Comparison of ENCODE assay signal across 8 cellular contexts in genomic region chr4:106315476-106315967, GRCh38. TPM values are rescaled to one million over a fixed set of nuclear protein-coding genes. Genes with fewer than 3 reads are reported as not detected.
DNase-seq lines count a peak whose midpoint lies in the region; ATAC-seq and TF ChIP-seq lines count a peak whose summit lies in the region.

No MANE protein-coding gene starts in this region.

- TF ChIP-seq CTCF in BJ (IDR thresholded peaks at IDR 0.05; ENCODE audit: insufficient read depth, low read depth, low read length) (no peak), PC-9 (conservative IDR thresholded peaks at IDR 0.05) (no peak), coronary artery (IDR thresholded peaks at IDR 0.05) (no peak), thyroid gland (IDR thresholded peaks at IDR 0.05) (no peak)

- H2AFZ ChIP-seq in PC-9 = peak overlapping the region; percentile 94

- peaks cover 12% of the 10 kb centered on the region; the same call in 1 of the 2 replicates for H3F3A ChIP-seq in PC-9 (ENCODE audit: insufficient read depth, low read depth)

- H3K9me2 ChIP-seq in PC-9 (ENCODE audit: insufficient read depth) = no peaks in the 10 kb centered on the region

- ATAC-seq in GM18868 (IDR thresholded peaks at IDR 0.05; ENCODE audit: unreplicated experiment) = peak; percentile 21
- ATAC-seq in HG03097 (IDR thresholded peaks at IDR 0.05; ENCODE audit: low FRiP score, unreplicated experiment) = peak; percentile 26

- no peaks in the 10 kb centered on the region for H4K20me1 ChIP-seq in PC-9 (ENCODE audit: insufficient read depth)

- TSS peak; percentile 86 for BruUV-seq in PC-9 (replicated peaks; lab: Mats Ljungman, UMichigan)

- H3K9me3 ChIP-seq in PC-9 (ENCODE audit: insufficient read depth, low read depth) = no peaks in the 10 kb centered on the region
- H3K9me3 ChIP-seq in mononuclear cell (ENCODE audit: low read depth, low read length) = no peaks in the 10 kb centered on the region
- H3K9me3 ChIP-seq in thyroid gland = no peaks in the 10 kb centered on the region

- POLR2A ChIA-PET in BJ (lab: Charles Lee) = interaction anchor here (0.7 kb wide), 2 partner anchors 23 to 221 kb away, joined by 4 to 6 read pairs; no protein-coding TSS in a partner anchor
- POLR2A ChIA-PET in PC-9 (lab: Charles Lee; ENCODE audit: unreplicated experiment) = interaction anchor here (0.5 kb wide), 1 partner anchor 42 kb away, joined by 3 read pairs; no protein-coding TSS in a partner anchor

- TF ChIP-seq POLR2A in thyroid gland (IDR thresholded peaks at IDR 0.05) = no peak

- peaks cover 66% of the 10 kb centered on the region for H3K79me2 ChIP-seq in PC-9 (ENCODE audit: low read depth)

- H3K4me2 ChIP-seq in PC-9 = peak overlapping the region; percentile 95

- H3K4me3 ChIP-seq in BJ (ENCODE audit: low read depth, low read length) (peak overlapping the region; percentile 78), PC-9 (peak overlapping the region; percentile 98), coronary artery (peak overlapping the region; percentile 88), mononuclear cell (ENCODE audit: low read length) (peak overlapping the region; percentile 79), thyroid gland (replicated peaks in 1 of 3) (peak overlapping the region; percentile 38 to 68 (median 58))

- CTCF ChIA-PET in BJ (lab: Yijun Ruan, JAX) (interaction anchor here (0.8 to 1.1 kb wide), 3 partner anchors 11 to 49 kb away, joined by 3 read pairs; no protein-coding TSS in a partner anchor), PC-9 (lab: Charles Lee) (no interaction called here)

- H3K36me3 ChIP-seq in BJ (ENCODE audit: control insufficient read depth, insufficient read depth, low read length) (no peaks in the 10 kb centered on the region), PC-9 (ENCODE audit: low read depth) (no peaks in the 10 kb centered on the region), thyroid gland (no peaks in the 10 kb centered on the region)

- WGBS in thyroid gland, 2 donors = 0 to 1% methylated on average over 13 of the region's 13 CpGs

- H3K27ac ChIP-seq in PC-9 (peak overlapping the region; percentile 91), coronary artery (peak overlapping the region; percentile 86 to 96), thyroid gland (peak overlapping the region; percentile 80 to 90 (median 89))

- intact Hi-C loops in PC-9 (cut with micrococcal nuclease; ENCODE audit: unreplicated experiment) = no loop called here
- intact Hi-C loops in thyroid gland (cut with DNase I) = no loop called here

- DNase-seq in BJ (ENCODE audit: low read depth) (no peak), PC-9 (peak in 1 of 2 experiments; percentile 74), coronary artery (ENCODE audit: low spot score) (no peak), thyroid gland (no peak), putamen (ENCODE audit: low spot score) (no peak)

- peaks cover 17% of the 10 kb centered on the region for H3K4me1 ChIP-seq in PC-9 (replicated peaks; ENCODE audit: insufficient read depth)
- peaks cover 24% of the 10 kb centered on the region for H3K4me1 ChIP-seq in mononuclear cell (ENCODE audit: insufficient read depth, low read length)
- peaks cover 9 to 25% of the 10 kb centered on the region in 2 donors for H3K4me1 ChIP-seq in thyroid gland

- H3K27me3 ChIP-seq in BJ (ENCODE audit: control insufficient read depth, insufficient read depth, low read length) = no peaks in the 10 kb centered on the region
- H3K27me3 ChIP-seq in PC-9 (ENCODE audit: insufficient read depth, low read depth) = no peaks in the 10 kb centered on the region
- H3K27me3 ChIP-seq in mononuclear cell (ENCODE audit: insufficient read depth, low read length) = no peaks in the 10 kb centered on the region
- H3K27me3 ChIP-seq in thyroid gland = no peaks in the 10 kb centered on the region

RNA-seq across cellular contexts. Expression of gene TBCK, which starts 0.5 kb away (rescaled TPM):
- 36.3 and 52.3 TPM in 2 replicates for polyA plus RNA-seq in BJ (2011; rRNA removed)
- 36.8 and 40.4 TPM in 2 replicates for polyA minus RNA-seq in BJ (2011; rRNA and poly(A)+ RNA removed)
- total RNA-seq in PC-9 (2021) = 18.7 and 22.0 TPM in 2 replicates
- total RNA-seq in mononuclear cell = 31.7 TPM
- 10 to 100 TPM; 49.2 to 70.6 (median 58.7) TPM for total RNA-seq in thyroid gland

RNA-seq across cellular contexts. Expression of gene AIMP1, which starts 0.8 kb away (rescaled TPM):
- 10.8 and 29.9 TPM in 2 replicates for polyA plus RNA-seq in BJ (2011; rRNA removed)
- polyA minus RNA-seq in BJ (2011; rRNA and poly(A)+ RNA removed) = 2.0 and 2.7 TPM in 2 replicates
- total RNA-seq in PC-9 (2021) (36.3 and 47.0 TPM in 2 replicates), mononuclear cell (51.4 TPM), thyroid gland (10 to 100 TPM; 26.5 to 33.0 (median 30.0) TPM)

RNA-seq across cellular contexts. Expression of gene GIMD1, which starts 53.1 kb away (rescaled TPM):
- not detected in 2 replicates for polyA plus RNA-seq in BJ (2011; rRNA removed)
- polyA minus RNA-seq in BJ (2011; rRNA and poly(A)+ RNA removed) = not detected in 2 replicates
- total RNA-seq in PC-9 (2021) = not detected in 2 replicates
- not detected for total RNA-seq in mononuclear cell
- not detected for total RNA-seq in thyroid gland
